In the genomic region with DNA sequence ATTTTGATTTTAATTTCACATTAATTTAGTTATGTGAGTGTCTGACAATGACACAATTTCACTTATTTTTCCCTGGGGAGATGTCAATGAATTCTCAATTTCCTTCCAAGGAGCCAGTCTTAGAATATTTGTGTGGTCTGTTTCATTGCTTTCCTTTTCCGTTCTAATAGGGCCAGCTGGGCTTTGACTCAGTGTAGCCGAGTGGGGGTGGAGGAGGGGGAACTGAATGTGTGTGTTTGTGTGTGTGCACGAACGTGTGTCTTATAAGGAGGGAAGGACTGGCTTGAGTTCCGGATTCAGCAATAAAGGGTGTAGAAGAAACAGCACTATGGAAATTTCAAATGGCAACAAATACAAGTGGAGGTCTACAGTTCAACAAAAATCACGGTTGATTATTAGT, we compare ENCODE assay signal across 11 cellular contexts.
A peak's percentile ranks its signal among the peaks of the same experiment; 100 is the strongest.
DNase-seq lines count a peak whose midpoint lies in the region; ATAC-seq and TF ChIP-seq lines count a peak whose summit lies in the region.
"Had no signal": no experiment of that assay in that cellular context is flagged by ENCODE, and none has a peak within 500 bp of the region (broad histone marks: within the 10 kb centered on the region; RNA-seq: fewer than 3 reads in every experiment).

No MANE protein-coding gene starts in this region.

- DNase-seq in GM12865 (ENCODE audit: low read depth), result peak; percentile 71
- DNase-seq in UCSD-AML1 (lab: John Stamatoyannopoulos, UW; ENCODE audit: unreplicated experiment), result peak; percentile 39
- DNase-seq in NCI-H1694 treated with DMSO at 0.1 percent for 48 hours (lab: John Stamatoyannopoulos, UW), result no peak
- DNase-seq in stimulated activated CD4-positive, alpha-beta T cell treated with anti-CD3 and anti-CD28 coated beads, Interleukin-2, amount 100 ng/mL, for 24 hours, result no peak
- no peak for DNase-seq in middle frontal gyrus (ENCODE audit: extremely low spot score, low spot score)
- no peak for DNase-seq in OCI-M2 (lab: John Stamatoyannopoulos, UW; ENCODE audit: unreplicated experiment)
- DNase-seq: activated naive CD8-positive, alpha-beta T cell treated with anti-CD3 and anti-CD28 coated beads, Interleukin-2, amount 10 ng/mL, durations not matched to agents 7 days and 5 days; DMS153; natural killer cell had no signal

- H3K4me3 ChIP-seq in GM12865 (ENCODE audit: low read depth, low read length), result peak overlapping the region; percentile 32

- TF ChIP-seq CTCF in GM12865 (IDR thresholded peaks at IDR 0.05; ENCODE audit: insufficient read depth, low read depth, low read length, missing control alignments), result no peak

- ATAC-seq in GM21576 (IDR thresholded peaks at IDR 0.05; ENCODE audit: unreplicated experiment) (peak; percentile 38), HG03439 (IDR thresholded peaks at IDR 0.05; ENCODE audit: unreplicated experiment) (peak; percentile 27)
- ATAC-seq: natural killer cell had no signal

Comparison
In these comparisons a context has a peak if more than half of its experiments do, and no peak if none do; other contexts are left out.
1. DNase-seq: peak in GM12865 (single experiment) and UCSD-AML1 (single experiment); none in NCI-H1694 treated with DMSO at 0.1 percent for 48 hours (single experiment), stimulated activated CD4-positive, alpha-beta T cell treated with anti-CD3 and anti-CD28 coated beads, Interleukin-2, amount 100 ng/mL, for 24 hours (0 of 2), middle frontal gyrus (single experiment) and OCI-M2 (single experiment).